10 cellular contexts compared by ENCODE assay signal in genomic region chr14:68510201-68510600, GRCh38.
DNase-seq lines count a peak whose midpoint lies in the region; ATAC-seq and TF ChIP-seq lines count a peak whose summit lies in the region.
"Had no signal": no experiment of that assay in that cellular context is flagged by ENCODE, and none has a peak within 500 bp of the region (broad histone marks: within the 10 kb centered on the region; RNA-seq: fewer than 3 reads in every experiment).

No MANE protein-coding gene starts in this region.

- DNase-seq in Daoy (ENCODE audit: low read depth) (peak; percentile 58), astrocyte of the spinal cord (ENCODE audit: low read depth, low spot score) (peak; percentile 57), left kidney (ENCODE audit: low read depth, low spot score) (peak; percentile 76), MG63 (no peak)
- DNase-seq: kidney glomerular epithelial cell had no signal

- H3K4me1 ChIP-seq in stomach smooth muscle (ENCODE audit: control insufficient read depth, insufficient read depth, low read length): peaks cover 84% of the 10 kb centered on the region

- peak overlapping the region; percentile 95 for H3K27ac ChIP-seq in stomach smooth muscle (ENCODE audit: low read length)

- H3K9me3 ChIP-seq in stomach smooth muscle (ENCODE audit: control insufficient read depth in 2 of 2, low read length in 2 of 2) (no peaks in the 10 kb centered on the region), MG63 (no peaks in the 10 kb centered on the region)

- in situ Hi-C loops in astrocyte of the spinal cord (cut with HindIII; ENCODE audit: low sequenced_read_pairs): no loop called here

- TF ChIP-seq CTCF in astrocyte of the spinal cord (IDR thresholded peaks at IDR 0.05; ENCODE audit: low read depth, low read length): no peak

- H3K36me3 ChIP-seq in stomach smooth muscle (ENCODE audit: control insufficient read depth in 2 of 2, insufficient read depth in 2 of 2, low read length in 2 of 2) (no peaks in the 10 kb centered on the region), MG63 (no peaks in the 10 kb centered on the region)

- H3K4me3 ChIP-seq in astrocyte of the spinal cord (ENCODE audit: low read depth, low read length): no peak overlapping the region
- H3K4me3 ChIP-seq in stomach smooth muscle (ENCODE audit: low read length in 2 of 2): peak overlapping the region in 1 of 2 donors; percentile 15
- H3K4me3 ChIP-seq in MG63: no peak overlapping the region

- H3K9ac ChIP-seq in stomach smooth muscle (ENCODE audit: low read length in 2 of 2): peak overlapping the region; percentile 25 to 58

- H3K27me3 ChIP-seq in stomach smooth muscle (ENCODE audit: control insufficient read depth in 1 of 2, insufficient read depth in 2 of 2, low read length in 2 of 2) (no peaks in the 10 kb centered on the region), MG63 (no peaks in the 10 kb centered on the region)

- ATAC-seq in GM19452 (IDR thresholded peaks at IDR 0.05; ENCODE audit: unreplicated experiment): no peak
- no peak for ATAC-seq in GM18858 (IDR thresholded peaks at IDR 0.05; ENCODE audit: unreplicated experiment)
- ATAC-seq in GM21825 (IDR thresholded peaks at IDR 0.05; ENCODE audit: unreplicated experiment): no peak
- ATAC-seq: Panc1 had no signal
